In the genomic region with DNA sequence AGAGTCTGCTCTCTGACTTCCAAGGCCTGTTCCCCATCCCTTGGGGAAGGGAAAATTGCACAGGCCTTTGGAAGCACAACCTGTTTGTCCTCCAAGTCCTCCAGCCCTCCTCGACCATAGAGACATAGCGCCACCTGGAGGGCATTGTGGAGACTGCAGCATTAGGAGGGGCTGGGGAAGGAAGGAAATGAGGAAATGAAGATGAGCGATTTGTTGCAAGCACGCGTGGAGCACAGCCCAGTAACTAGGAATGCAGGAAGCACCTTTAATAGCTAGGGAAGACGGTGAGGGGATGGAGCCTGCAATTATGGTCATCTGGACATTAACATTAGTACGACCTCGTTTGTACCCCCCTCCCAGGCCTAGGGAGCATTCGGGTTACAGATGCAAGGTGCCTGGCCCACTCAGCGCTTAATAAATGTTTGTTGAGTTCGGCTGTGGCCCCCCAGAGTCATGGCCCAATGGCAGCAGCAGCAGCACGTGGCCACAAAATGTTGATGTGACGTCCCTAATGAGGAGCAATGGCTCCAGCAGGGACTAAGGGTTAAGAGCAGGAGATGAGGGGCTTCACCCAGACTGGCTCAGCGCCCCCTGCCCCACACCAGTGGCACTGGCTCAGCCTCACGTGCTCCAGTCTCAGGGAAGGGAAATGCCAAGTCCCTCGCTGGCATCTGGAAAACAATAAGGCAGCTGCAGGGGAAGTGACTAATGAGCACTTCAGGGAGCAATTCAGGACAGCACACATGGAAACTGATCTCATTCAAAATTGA, we compare ENCODE assay signal across 1 cellular context.
TF ChIP-seq lines count a peak whose summit lies in the region.

No MANE protein-coding gene starts in this region.

TF ChIP-seq in GM12878, 131 proteins besides CTCF, POLR2A, EP300 and RAD21:
- TF ChIP-seq, protein P1, sequence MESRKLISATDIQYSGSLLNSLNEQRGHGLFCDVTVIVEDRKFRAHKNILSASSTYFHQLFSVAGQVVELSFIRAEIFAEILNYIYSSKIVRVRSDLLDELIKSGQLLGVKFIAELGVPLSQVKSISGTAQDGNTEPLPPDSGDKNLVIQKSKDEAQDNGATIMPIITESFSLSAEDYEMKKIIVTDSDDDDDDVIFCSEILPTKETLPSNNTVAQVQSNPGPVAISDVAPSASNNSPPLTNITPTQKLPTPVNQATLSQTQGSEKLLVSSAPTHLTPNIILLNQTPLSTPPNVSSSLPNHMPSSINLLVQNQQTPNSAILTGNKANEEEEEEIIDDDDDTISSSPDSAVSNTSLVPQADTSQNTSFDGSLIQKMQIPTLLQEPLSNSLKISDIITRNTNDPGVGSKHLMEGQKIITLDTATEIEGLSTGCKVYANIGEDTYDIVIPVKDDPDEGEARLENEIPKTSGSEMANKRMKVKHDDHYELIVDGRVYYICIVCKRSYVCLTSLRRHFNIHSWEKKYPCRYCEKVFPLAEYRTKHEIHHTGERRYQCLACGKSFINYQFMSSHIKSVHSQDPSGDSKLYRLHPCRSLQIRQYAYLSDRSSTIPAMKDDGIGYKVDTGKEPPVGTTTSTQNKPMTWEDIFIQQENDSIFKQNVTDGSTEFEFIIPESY (IDR thresholded peaks at IDR 0.05): no peak
- TF ChIP-seq ZNF384 (IDR thresholded peaks at IDR 0.05; ENCODE audit: borderline replicate concordance, low read depth, low read length) (0 out of 2 replicates have a peak, but pooled peaks have one; percentile 26), YY1 (IDR thresholded peaks at IDR 0.05; ENCODE audit: low read depth, low read length) (0 out of 2 replicates have a peak, but pooled peaks have one; percentile 39), BHLHE40 (IDR thresholded peaks at IDR 0.05; ENCODE audit: borderline replicate concordance in 1 of 2, low read depth in 2 of 2, low read length in 1 of 2) (peak; percentile 51 to 73; a peak in 3 of 4 replicates), IKZF1 (conservative IDR thresholded peaks at IDR 0.05) (peak; percentile 52; the same call in 1 of the 2 replicates), SMC3 (IDR thresholded peaks at IDR 0.05; ENCODE audit: borderline replicate concordance, low read length) (peak; percentile 93), SPI1 (IDR thresholded peaks at IDR 0.05; ENCODE audit: borderline replicate concordance, insufficient read depth, low read depth, low read length) (peak; percentile 87), ETV6 (conservative IDR thresholded peaks at IDR 0.05 in 1 of 2, IDR thresholded peaks at IDR 0.05 in 1 of 2; ENCODE audit: borderline replicate concordance in 1 of 2, low read depth in 1 of 2) (peak in 1 of 2 experiments; percentile 67; a peak in 2 of 4 replicates), HDAC6 (IDR thresholded peaks at IDR 0.05; ENCODE audit: unreplicated experiment) (no peak), NBN (IDR thresholded peaks at IDR 0.05) (peak; percentile 55), CHD2 (IDR thresholded peaks at IDR 0.05; ENCODE audit: borderline replicate concordance, low read depth, low read length) (0 out of 2 replicates have a peak, but pooled peaks have one; percentile 8)
